ENCODE assay signal across 10 cellular contexts in genomic region chr17:17774009-17774881, GRCh38.
A peak's percentile ranks its signal among the peaks of the same experiment; 100 is the strongest.
DNase-seq lines count a peak whose midpoint lies in the region; ATAC-seq lines count a peak whose summit lies in the region.
"Had no signal": no experiment of that assay in that cellular context is flagged by ENCODE, and none has a peak within 500 bp of the region (broad histone marks: within the 10 kb centered on the region; RNA-seq: fewer than 3 reads in every experiment).

No MANE protein-coding gene starts in this region.

- DNase-seq in M059J (ENCODE audit: low read depth) (peak; percentile 52), dermis microvascular lymphatic vessel endothelial cell (ENCODE audit: low read depth in 2 of 2) (peak; percentile 18 to 63), midbrain (lab: John Stamatoyannopoulos, UW) (peak; percentile 32)
- no peak for DNase-seq in naive thymus-derived CD4-positive, alpha-beta T cell

- H3K9me3 ChIP-seq in naive thymus-derived CD4-positive, alpha-beta T cell (ENCODE audit: control insufficient read depth in 2 of 3, low read length in 3 of 3), result no peaks in the 10 kb centered on the region

- CTCF ChIA-PET in naive thymus-derived CD4-positive, alpha-beta T cell (lab: Charles Lee), result interaction anchor here (0.6 to 1.0 kb wide), 7 partner anchors 68 to 450 kb away, joined by 3 read pairs; no protein-coding TSS in a partner anchor

- H3K4me3 Mint-ChIP-seq in naive thymus-derived CD4-positive, alpha-beta T cell, result no peak overlapping the region
- H3K4me3 Mint-ChIP-seq: dendritic cell treated with granulocyte-macrophage colony-stimulating factor and Interleukin-4, amounts not matched to agents 40 ng/mL and 50 ng/mL, for 4 days had no signal

- H3K4me1 Mint-ChIP-seq in naive thymus-derived CD4-positive, alpha-beta T cell, result peaks cover 0 to 12% (median 10%) of the 10 kb centered on the region in 7 donors

- peaks cover 2% of the 10 kb centered on the region for H3K79me2 ChIP-seq in ACC112 (ENCODE audit: control insufficient read depth, insufficient read depth, low read length, unreplicated experiment)

- no peak overlapping the region for H3K4me3 ChIP-seq in ACC112 (ENCODE audit: low read depth, low read length)
- no peak overlapping the region for H3K4me3 ChIP-seq in naive thymus-derived CD4-positive, alpha-beta T cell (ENCODE audit: low read length)
- H3K4me3 ChIP-seq: SK-N-MC had no signal

- H3K27ac Mint-ChIP-seq in naive thymus-derived CD4-positive, alpha-beta T cell, result peak overlapping the region in 4 of 9 donors; percentile 43 to 68 (median 61)
- H3K27ac Mint-ChIP-seq: dendritic cell treated with granulocyte-macrophage colony-stimulating factor and Interleukin-4, amounts not matched to agents 40 ng/mL and 50 ng/mL, for 4 days had no signal

- H2AFZ ChIP-seq in ACC112 (ENCODE audit: low read length, unreplicated experiment), result no peak overlapping the region

- H3K27ac ChIP-seq in ACC112 (ENCODE audit: low read depth, low read length), result peak overlapping the region; percentile 47; the same call in 1 of the 2 replicates
- no peak overlapping the region for H3K27ac ChIP-seq in naive thymus-derived CD4-positive, alpha-beta T cell (ENCODE audit: low read depth, low read length)
- H3K27ac ChIP-seq: SK-N-MC had no signal

- H3K36me3 Mint-ChIP-seq in naive thymus-derived CD4-positive, alpha-beta T cell, result no peaks in the 10 kb centered on the region

- H3K27me3 Mint-ChIP-seq in naive thymus-derived CD4-positive, alpha-beta T cell, result no peaks in the 10 kb centered on the region

- H3K36me3 ChIP-seq in ACC112 (ENCODE audit: insufficient read depth, low read length), result no peaks in the 10 kb centered on the region
- no peaks in the 10 kb centered on the region for H3K36me3 ChIP-seq in naive thymus-derived CD4-positive, alpha-beta T cell (ENCODE audit: control insufficient read depth in 2 of 3, insufficient read depth in 3 of 3, low read length in 3 of 3)

- no peaks in the 10 kb centered on the region for H3K9me3 Mint-ChIP-seq in naive thymus-derived CD4-positive, alpha-beta T cell
- H3K9me3 Mint-ChIP-seq: dendritic cell treated with granulocyte-macrophage colony-stimulating factor and Interleukin-4, amounts not matched to agents 40 ng/mL and 50 ng/mL, for 4 days had no signal

- intact Hi-C loops in naive thymus-derived CD4-positive, alpha-beta T cell (cut with micrococcal nuclease), result loop anchor here in 1 of 2 donors (2.0 kb wide), 1 partner anchor 93 kb away; the partner anchor contains the start of gene RAI1

- H3K27me3 ChIP-seq in ACC112 (ENCODE audit: insufficient read depth, low read length), result no peaks in the 10 kb centered on the region
- H3K27me3 ChIP-seq in naive thymus-derived CD4-positive, alpha-beta T cell (ENCODE audit: control insufficient read depth in 2 of 2, insufficient read depth in 2 of 2, low read length in 2 of 2), result no peaks in the 10 kb centered on the region

- POLR2A ChIA-PET in naive thymus-derived CD4-positive, alpha-beta T cell (lab: Charles Lee), result interaction anchor here (0.6 to 1.1 kb wide), 3 partner anchors 10 to 399 kb away, joined by 3 to 4 read pairs (median 3); no protein-coding TSS in a partner anchor

- peaks cover 11% of the 10 kb centered on the region for H3K4me1 ChIP-seq in ACC112 (ENCODE audit: control insufficient read depth, insufficient read depth, low read length, unreplicated experiment)
- H3K4me1 ChIP-seq in naive thymus-derived CD4-positive, alpha-beta T cell (ENCODE audit: control insufficient read depth in 2 of 2, insufficient read depth in 2 of 2, low read length in 2 of 2), result no peaks in the 10 kb centered on the region

- no peak for ATAC-seq in naive thymus-derived CD4-positive, alpha-beta T cell
- ATAC-seq in HG03442 (IDR thresholded peaks at IDR 0.05; ENCODE audit: unreplicated experiment) (no peak), GM18511 (IDR thresholded peaks at IDR 0.05; ENCODE audit: unreplicated experiment) (no peak), HG03342 (IDR thresholded peaks at IDR 0.05; ENCODE audit: unreplicated experiment) (no peak)

Comparison
In these comparisons a context has a peak if more than half of its experiments do, and no peak if none do; other contexts are left out.
1. DNase-seq: peak in M059J (single experiment), dermis microvascular lymphatic vessel endothelial cell (2 of 2) and midbrain (single experiment); none in naive thymus-derived CD4-positive, alpha-beta T cell (0 of 9).